In genomic region chr4:147310312-147310711, GRCh38 we compare ENCODE assay signal across 30 cellular contexts.
"Had no signal": no experiment of that assay in that cellular context is flagged by ENCODE, and none has a peak within 500 bp of the region (broad histone marks: within the 10 kb centered on the region; RNA-seq: fewer than 3 reads in every experiment).

No MANE protein-coding gene starts in this region.

- H3K4me3 ChIP-seq: dorsolateral prefrontal cortex, esophagus muscularis mucosa, gastroesophageal sphincter, heart left ventricle, hepatocyte, lung, ovary, psoas muscle, skin epidermis, spleen, testis, tibial artery, upper lobe of right lung, uterus had no signal

- ATAC-seq: foreskin keratinocyte; gastroesophageal sphincter; heart left ventricle; left lobe of liver; naive thymus-derived CD8-positive, alpha-beta T cell; psoas muscle; right cardiac atrium; stimulated activated memory B cell treated with anti-CD40 and anti-IgM and Interleukin-4, amounts not matched to agents 10 μg/mL and 1 μg/mL and 100 μg/mL, for 72 hours; stimulated activated naive CD8-positive, alpha-beta T cell treated with anti-CD3 and anti-CD28 coated beads, Interleukin-15, Interleukin-2, amounts not matched to agents 100 U/mL and 50 U/mL, for 24 hours; upper lobe of right lung had no signal

- H3K4me3 Mint-ChIP-seq: memory B cell; mesothelial cell of epicardium; naive thymus-derived CD8-positive, alpha-beta T cell; stimulated activated memory B cell treated with anti-CD40 and anti-IgM and Interleukin-4, amounts not matched to agents 10 μg/mL and 1 μg/mL and 100 μg/mL, for 72 hours had no signal

- H3K27ac ChIP-seq: dorsolateral prefrontal cortex, esophagus muscularis mucosa, foreskin keratinocyte, gastroesophageal sphincter, heart left ventricle, hepatocyte, ovary, psoas muscle, skin epidermis, spleen, testis, tibial artery, upper lobe of right lung, uterus had no signal

- H3K36me3 Mint-ChIP-seq: memory B cell; naive thymus-derived CD8-positive, alpha-beta T cell; stimulated activated memory B cell treated with anti-CD40 and anti-IgM and Interleukin-4, amounts not matched to agents 10 μg/mL and 1 μg/mL and 100 μg/mL, for 72 hours had no signal

- H3K9me3 Mint-ChIP-seq: memory B cell had no signal

- H3K4me2 ChIP-seq: hepatocyte had no signal

- H3K27ac Mint-ChIP-seq: memory B cell; naive thymus-derived CD8-positive, alpha-beta T cell; stimulated activated memory B cell treated with anti-CD40 and anti-IgM and Interleukin-4, amounts not matched to agents 10 μg/mL and 1 μg/mL and 100 μg/mL, for 72 hours had no signal

- H3K36me3 ChIP-seq: esophagus muscularis mucosa, gastroesophageal sphincter, heart left ventricle, ovary, spleen, tibial artery, upper lobe of right lung, uterus had no signal

- H3K27me3 Mint-ChIP-seq: memory B cell; stimulated activated memory B cell treated with anti-CD40 and anti-IgM and Interleukin-4, amounts not matched to agents 10 μg/mL and 1 μg/mL and 100 μg/mL, for 72 hours had no signal

- H3K9me3 ChIP-seq: esophagus muscularis mucosa, gastroesophageal sphincter, heart left ventricle, ovary, psoas muscle, testis, tibial artery, upper lobe of right lung, uterus had no signal

- DNase-seq: cerebellar nuclear complex; cortex of kidney; dorsolateral prefrontal cortex; effector CD8-positive, alpha-beta T cell; foreskin keratinocyte; heart left ventricle; kidney; naive thymus-derived CD8-positive, alpha-beta T cell; occipital lobe; ovary; posterior cingulate gyrus; psoas muscle; right cardiac atrium; spleen; stimulated activated CD4-positive, alpha-beta T cell treated with anti-CD3 and anti-CD28 coated beads, Interleukin-4, amount 100 ng/mL, for 4 hours; stimulated activated naive CD8-positive, alpha-beta T cell treated with anti-CD3 and anti-CD28 coated beads, Interleukin-15, Interleukin-2, amounts not matched to agents 100 U/mL and 50 U/mL, for 24 hours; substantia nigra; testis; tibial artery; upper lobe of right lung; uterus had no signal

- H3K4me1 ChIP-seq: esophagus muscularis mucosa, foreskin keratinocyte, gastroesophageal sphincter, heart left ventricle, psoas muscle, spleen, testis, tibial artery, uterus had no signal

- H2AFZ ChIP-seq: hepatocyte had no signal

- H3K27me3 ChIP-seq: dorsolateral prefrontal cortex, esophagus muscularis mucosa, foreskin keratinocyte, gastroesophageal sphincter, heart left ventricle, hepatocyte, ovary, spleen, testis, tibial artery, upper lobe of right lung, uterus had no signal

- H3K4me1 Mint-ChIP-seq: memory B cell; naive thymus-derived CD8-positive, alpha-beta T cell; stimulated activated memory B cell treated with anti-CD40 and anti-IgM and Interleukin-4, amounts not matched to agents 10 μg/mL and 1 μg/mL and 100 μg/mL, for 72 hours had no signal
